1 cellular context compared by ENCODE assay signal in genomic region chr19:19191920-19192882, GRCh38.
TF ChIP-seq lines count a peak whose summit lies in the region.

TSS of gene BORCS8 (minus strand) at chr19:19192152. CDS start at chr19:19192117, 35 bp downstream.
A gene with protein sequence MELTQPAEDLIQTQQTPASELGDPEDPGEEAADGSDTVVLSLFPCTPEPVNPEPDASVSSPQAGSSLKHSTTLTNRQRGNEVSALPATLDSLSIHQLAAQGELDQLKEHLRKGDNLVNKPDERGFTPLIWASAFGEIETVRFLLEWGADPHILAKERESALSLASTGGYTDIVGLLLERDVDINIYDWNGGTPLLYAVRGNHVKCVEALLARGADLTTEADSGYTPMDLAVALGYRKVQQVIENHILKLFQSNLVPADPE (plus strand): TSS chr19:19192258. CDS start chr19:19193947, 1,689 bp downstream.

TF ChIP-seq in HepG2, 621 proteins besides CTCF, POLR2A, EP300 and RAD21 (continued from another document and continues in another):
- TF ChIP-seq, protein P1, sequence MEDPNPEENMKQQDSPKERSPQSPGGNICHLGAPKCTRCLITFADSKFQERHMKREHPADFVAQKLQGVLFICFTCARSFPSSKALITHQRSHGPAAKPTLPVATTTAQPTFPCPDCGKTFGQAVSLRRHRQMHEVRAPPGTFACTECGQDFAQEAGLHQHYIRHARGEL (CRISPR knock-in tag; IDR thresholded peaks at IDR 0.05): no peak
- no peak for TF ChIP-seq ATAD3A (CRISPR knock-in tag; IDR thresholded peaks at IDR 0.05)
- peak; percentile 50; the same call in 1 of the 2 replicates for TF ChIP-seq SMAD1 (CRISPR knock-in tag; IDR thresholded peaks at IDR 0.05; ENCODE audit: borderline replicate concordance, low read depth)
- TF ChIP-seq ZNF564 (CRISPR knock-in tag; IDR thresholded peaks at IDR 0.05): 0 out of 2 replicates have a peak, but pooled peaks have one; percentile 64
- 0 out of 2 replicates have a peak, but pooled peaks have one; percentile 80 for TF ChIP-seq ZFP36L1 (CRISPR knock-in tag; IDR thresholded peaks at IDR 0.05)
- TF ChIP-seq, protein P2, sequence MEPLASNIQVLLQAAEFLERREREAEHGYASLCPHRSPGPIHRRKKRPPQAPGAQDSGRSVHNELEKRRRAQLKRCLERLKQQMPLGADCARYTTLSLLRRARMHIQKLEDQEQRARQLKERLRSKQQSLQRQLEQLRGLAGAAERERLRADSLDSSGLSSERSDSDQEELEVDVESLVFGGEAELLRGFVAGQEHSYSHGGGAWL (CRISPR knock-in tag; IDR thresholded peaks at IDR 0.05): peak; percentile 61; the same call in 1 of the 2 replicates
- TF ChIP-seq ZSCAN9 (CRISPR knock-in tag; IDR thresholded peaks at IDR 0.05; ENCODE audit: borderline replicate concordance): 0 out of 2 replicates have a peak, but pooled peaks have one; percentile 13
- TF ChIP-seq ZNF124 (CRISPR knock-in tag; IDR thresholded peaks at IDR 0.05): peak; percentile 81; the same call in 1 of the 2 replicates
- TF ChIP-seq POGK (CRISPR knock-in tag; conservative IDR thresholded peaks at IDR 0.05): peak; percentile 57; the same call in 1 of the 2 replicates
- peak; percentile 43 for TF ChIP-seq MEF2D (CRISPR knock-in tag; IDR thresholded peaks at IDR 0.05)
- TF ChIP-seq KMT2A (CRISPR knock-in tag; IDR thresholded peaks at IDR 0.05): peak; percentile 89
- peak; percentile 60; the same call in 1 of the 2 replicates for TF ChIP-seq ZNF460 (CRISPR knock-in tag; IDR thresholded peaks at IDR 0.05; ENCODE audit: borderline replicate concordance)
- TF ChIP-seq ZNF382 (CRISPR knock-in tag; IDR thresholded peaks at IDR 0.05; ENCODE audit: borderline replicate concordance): no peak
- TF ChIP-seq ZFX (CRISPR knock-in tag; IDR thresholded peaks at IDR 0.05; ENCODE audit: low read depth): peak; percentile 77
- TF ChIP-seq ZNF256 (CRISPR knock-in tag; conservative IDR thresholded peaks at IDR 0.05): no peak
- TF ChIP-seq TSC22D2 (CRISPR knock-in tag; IDR thresholded peaks at IDR 0.05; ENCODE audit: borderline replicate concordance): peak; percentile 75; the same call in 1 of the 2 replicates
- 0 out of 2 replicates have a peak, but pooled peaks have one; percentile 39 for TF ChIP-seq ZNF343 (CRISPR knock-in tag; IDR thresholded peaks at IDR 0.05)
- 0 out of 2 replicates have a peak, but pooled peaks have one; percentile 31 for TF ChIP-seq TMF1 (CRISPR knock-in tag; IDR thresholded peaks at IDR 0.05; ENCODE audit: low read depth)
- TF ChIP-seq PAWR (CRISPR knock-in tag; IDR thresholded peaks at IDR 0.05; ENCODE audit: borderline replicate concordance): no peak
- no peak for TF ChIP-seq ZBTB43 (CRISPR knock-in tag; conservative IDR thresholded peaks at IDR 0.05)
- TF ChIP-seq ZNF629 (CRISPR knock-in tag; conservative IDR thresholded peaks at IDR 0.05): peak; percentile 79
- peak; percentile 97 for TF ChIP-seq RBM39 (IDR thresholded peaks at IDR 0.05; ENCODE audit: low read depth, low read length, poor library complexity, severe bottlenecking)
- 0 out of 2 replicates have a peak, but pooled peaks have one; percentile 58 for TF ChIP-seq KLF11 (CRISPR knock-in tag; IDR thresholded peaks at IDR 0.05)
- TF ChIP-seq ZNF496 (CRISPR knock-in tag; IDR thresholded peaks at IDR 0.05; ENCODE audit: insufficient replicate concordance): no peak
- TF ChIP-seq ZNF430 (CRISPR knock-in tag; IDR thresholded peaks at IDR 0.05): no peak; the same call in 1 of the 2 replicates
- peak; percentile 90 for TF ChIP-seq TAF1 (CRISPR knock-in tag; IDR thresholded peaks at IDR 0.05)
- peak; percentile 80; the same call in 1 of the 2 replicates for TF ChIP-seq KDM3A (CRISPR knock-in tag; IDR thresholded peaks at IDR 0.05; ENCODE audit: low read depth)
- peak; percentile 80 for TF ChIP-seq ZNF792 (CRISPR knock-in tag; IDR thresholded peaks at IDR 0.05)
- TF ChIP-seq HOXA5 (CRISPR knock-in tag; IDR thresholded peaks at IDR 0.05): peak; percentile 85
- TF ChIP-seq ZNF609 (CRISPR knock-in tag; IDR thresholded peaks at IDR 0.05; ENCODE audit: borderline replicate concordance): peak; percentile 48; the same call in 1 of the 2 replicates
- TF ChIP-seq MTA1 (CRISPR knock-in tag; IDR thresholded peaks at IDR 0.05; ENCODE audit: borderline replicate concordance): peak; percentile 77
- peak; percentile 83 for TF ChIP-seq ERF (CRISPR knock-in tag; IDR thresholded peaks at IDR 0.05)
- 0 out of 2 replicates have a peak, but pooled peaks have one; percentile 34 for TF ChIP-seq ZNF24 (IDR thresholded peaks at IDR 0.05)
- TF ChIP-seq ZNF512 (CRISPR knock-in tag; IDR thresholded peaks at IDR 0.05): no peak
- TF ChIP-seq ZNF772 (CRISPR knock-in tag; IDR thresholded peaks at IDR 0.05): peak; percentile 84; the same call in 1 of the 2 replicates
- peak; percentile 69 for TF ChIP-seq HNRNPLL (IDR thresholded peaks at IDR 0.05; ENCODE audit: low read depth, low read length, poor library complexity, severe bottlenecking)
- 0 out of 2 replicates have a peak, but pooled peaks have one; percentile 66 for TF ChIP-seq ZNF720 (CRISPR knock-in tag; IDR thresholded peaks at IDR 0.05)
- TF ChIP-seq ZMYM4 (CRISPR knock-in tag; IDR thresholded peaks at IDR 0.05): peak; percentile 68; the same call in 1 of the 2 replicates
- peak; percentile 50; the same call in 1 of the 2 replicates for TF ChIP-seq CAMTA2 (CRISPR knock-in tag; IDR thresholded peaks at IDR 0.05; ENCODE audit: borderline replicate concordance)
- TF ChIP-seq MXI1 (IDR thresholded peaks at IDR 0.05; ENCODE audit: borderline replicate concordance, low read depth, low read length): peak; percentile 63; the same call in 2 of the 3 replicates
- TF ChIP-seq FLYWCH1 (CRISPR knock-in tag; IDR thresholded peaks at IDR 0.05): no peak
- TF ChIP-seq LCORL (IDR thresholded peaks at IDR 0.05): no peak
- TF ChIP-seq LCORL (CRISPR knock-in tag; IDR thresholded peaks at IDR 0.05): peak; percentile 64
- peak; percentile 78 for TF ChIP-seq DMAP1 (CRISPR knock-in tag; IDR thresholded peaks at IDR 0.05)
- TF ChIP-seq GLI4 (CRISPR knock-in tag; IDR thresholded peaks at IDR 0.05; ENCODE audit: borderline replicate concordance): peak; percentile 67; the same call in 1 of the 2 replicates
- TF ChIP-seq ZNF891 (CRISPR knock-in tag; IDR thresholded peaks at IDR 0.05): peak; percentile 73; the same call in 1 of the 2 replicates
- no peak for TF ChIP-seq ATM (IDR thresholded peaks at IDR 0.05; ENCODE audit: borderline replicate concordance)
- TF ChIP-seq KDM5A (IDR thresholded peaks at IDR 0.05; ENCODE audit: borderline replicate concordance, low read length): peak; percentile 100
- no peak for TF ChIP-seq PREB (CRISPR knock-in tag; IDR thresholded peaks at IDR 0.05)
- TF ChIP-seq ZFP36L2 (CRISPR knock-in tag; IDR thresholded peaks at IDR 0.05): peak; percentile 25; the same call in 1 of the 2 replicates
- peak; percentile 40; the same call in 1 of the 2 replicates for TF ChIP-seq ARID5B (CRISPR knock-in tag; IDR thresholded peaks at IDR 0.05)
- TF ChIP-seq ZNF558 (CRISPR knock-in tag; IDR thresholded peaks at IDR 0.05; ENCODE audit: borderline replicate concordance): no peak
